Comparison of ENCODE assay signal across 10 cellular contexts in the genomic region with DNA sequence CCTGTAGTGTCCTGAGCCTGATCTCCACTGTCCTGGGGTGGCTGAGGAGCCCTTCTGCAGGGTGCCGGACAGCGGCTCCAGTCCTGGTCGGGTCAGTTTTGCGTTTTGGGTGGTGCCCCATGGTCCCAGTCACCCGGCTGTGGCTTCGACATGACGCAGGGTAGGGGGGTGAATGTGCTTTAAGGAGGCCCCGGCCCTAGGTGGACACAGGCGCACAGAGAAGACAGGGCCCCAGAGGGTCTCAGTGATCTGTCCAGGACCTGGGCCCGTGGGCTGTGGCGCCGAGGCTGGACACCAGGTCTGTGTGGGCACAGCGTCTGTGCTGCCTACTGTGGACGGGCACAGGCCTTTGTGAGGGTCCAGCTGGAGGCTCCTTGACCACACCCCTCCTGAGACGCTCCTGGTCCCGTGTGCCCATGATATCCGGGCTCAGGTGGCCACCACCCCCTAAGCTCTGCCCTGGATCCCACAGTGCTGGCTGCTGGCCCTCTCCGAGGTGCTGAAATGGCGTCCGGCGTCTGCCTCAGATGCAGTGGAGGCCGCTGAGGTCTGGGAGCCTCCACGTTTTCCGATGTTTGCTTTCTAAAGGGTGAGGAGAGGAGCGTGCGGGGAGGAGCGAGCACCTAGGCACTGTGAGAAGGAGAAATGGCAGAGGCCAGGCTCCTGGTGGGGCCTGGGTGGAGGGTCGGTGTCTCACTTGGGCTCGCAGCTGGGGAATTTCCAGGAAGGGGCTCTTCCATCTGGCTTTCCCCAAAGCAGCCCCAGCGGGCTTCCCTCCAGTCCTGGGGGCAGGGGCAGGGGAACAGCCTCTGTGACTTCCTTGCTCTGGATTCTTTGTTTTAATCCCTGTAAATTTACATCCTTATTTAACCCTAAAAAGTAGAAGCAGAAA. TPM values are rescaled to one million over a fixed set of nuclear protein-coding genes. Genes with fewer than 3 reads are reported as not detected.
DNase-seq lines count a peak whose midpoint lies in the region; ATAC-seq and TF ChIP-seq lines count a peak whose summit lies in the region.
"Had no signal": no experiment of that assay in that cellular context is flagged by ENCODE, and none has a peak within 500 bp of the region (broad histone marks: within the 10 kb centered on the region; RNA-seq: fewer than 3 reads in every experiment).

No MANE protein-coding gene starts in this region.

- H3K27ac Mint-ChIP-seq in naive thymus-derived CD8-positive, alpha-beta T cell = peak overlapping the region in 2 of 10 donors; percentile 20 to 31

- intact Hi-C loops in OCI-LY7 (cut with micrococcal nuclease; ENCODE audit: unreplicated experiment) = no loop called here

- peak; percentile 46 to 64 for ATAC-seq in naive thymus-derived CD8-positive, alpha-beta T cell
- ATAC-seq in HG03520 (IDR thresholded peaks at IDR 0.05; ENCODE audit: unreplicated experiment) = no peak

- H3K27me3 Mint-ChIP-seq in naive thymus-derived CD8-positive, alpha-beta T cell = peaks cover 1 to 10% (median 4%) of the 10 kb centered on the region in 5 donors

- H3K4me1 Mint-ChIP-seq in naive thymus-derived CD8-positive, alpha-beta T cell = peaks cover 21 to 44% (median 27%) of the 10 kb centered on the region in 4 donors

- POLR2A ChIA-PET in OCI-LY7 (lab: Charles Lee) = no interaction called here
- POLR2A ChIA-PET in naive thymus-derived CD8-positive, alpha-beta T cell (lab: Charles Lee) = no interaction called here

- H3K27ac ChIP-seq in OCI-LY7 (ENCODE audit: low read depth, low read length, poor library complexity, severe bottlenecking) = no peak overlapping the region
- H3K27ac ChIP-seq: VCaP had no signal

- no peaks in the 10 kb centered on the region for H3K79me2 ChIP-seq in OCI-LY7 (ENCODE audit: insufficient read depth, low read depth, low read length)

- no peaks in the 10 kb centered on the region for H3K9me3 Mint-ChIP-seq in naive thymus-derived CD8-positive, alpha-beta T cell

- H3K9me2 ChIP-seq in OCI-LY7 (ENCODE audit: insufficient read depth, low read length) = no peaks in the 10 kb centered on the region

- H3K4me2 ChIP-seq in OCI-LY7 (ENCODE audit: low read length) = peak overlapping the region; percentile 56; the same call in 1 of the 2 replicates

- TF ChIP-seq CTCF in OCI-LY7 (conservative IDR thresholded peaks at IDR 0.05; ENCODE audit: low read length) (no peak), cardiac fibroblast (IDR thresholded peaks at IDR 0.05; ENCODE audit: low read depth, low read length) (no peak)

- no peak overlapping the region for H3K4me3 ChIP-seq in OCI-LY7 (ENCODE audit: low read depth, low read length, poor library complexity, severe bottlenecking)
- H3K4me3 ChIP-seq in cardiac fibroblast (replicated peaks in 1 of 2; ENCODE audit: low read depth in 2 of 2, low read length in 2 of 2) = no peak overlapping the region
- H3K4me3 ChIP-seq: lung had no signal

- no peaks in the 10 kb centered on the region for H3K36me3 Mint-ChIP-seq in naive thymus-derived CD8-positive, alpha-beta T cell

- CTCF ChIA-PET in OCI-LY7 (lab: Charles Lee; ENCODE audit: unreplicated experiment) = interaction anchor here (1.2 kb wide), 1 partner anchor 10 kb away, joined by 3 read pairs; no protein-coding TSS in a partner anchor

- no peak overlapping the region for H3K4me3 Mint-ChIP-seq in naive thymus-derived CD8-positive, alpha-beta T cell

- H4K20me1 ChIP-seq in OCI-LY7 (ENCODE audit: insufficient read depth, low read length) = no peaks in the 10 kb centered on the region

- no peak overlapping the region for H2AFZ ChIP-seq in OCI-LY7 (ENCODE audit: low read length)

- no peaks in the 10 kb centered on the region for H3K9me3 ChIP-seq in OCI-LY7 (ENCODE audit: low read length)

- no TSS peak for BruUV-seq in OCI-LY7 (replicated peaks; lab: Mats Ljungman, UMichigan)

- DNase-seq in ELR (ENCODE audit: low read depth) (peak; percentile 34), OCI-LY7 (ENCODE audit: low spot score) (peak; percentile 43), cardiac fibroblast (ENCODE audit: low read depth in 2 of 2) (peak; percentile 32 to 40), GF-D8 (lab: John Stamatoyannopoulos, UW) (no peak), cerebellar cortex (ENCODE audit: low spot score) (no peak), NCI-H345 treated with DMSO at 0.1 percent for 48 hours (lab: John Stamatoyannopoulos, UW; ENCODE audit: unreplicated experiment) (no peak)
- peak in 4 of 10 donors; percentile 25 to 59 (median 32) for DNase-seq in naive thymus-derived CD8-positive, alpha-beta T cell

- H3K36me3 ChIP-seq in OCI-LY7 (ENCODE audit: insufficient read depth, low read length) = no peaks in the 10 kb centered on the region

- peaks cover 37% of the 10 kb centered on the region for H3K4me1 ChIP-seq in OCI-LY7 (ENCODE audit: insufficient read depth, low read length, poor library complexity, severe bottlenecking)

RNA-seq across cellular contexts. Expression of gene ACSF3, which starts 56.1 kb away (rescaled TPM):
- 97.9 and 112 TPM in 2 replicates for total RNA-seq in OCI-LY7 (2014; rRNA removed; shearing (Covaris generic))
- 143 and 149 TPM in 2 replicates for total RNA-seq in OCI-LY7 (2022)
- total RNA-seq in naive thymus-derived CD8-positive, alpha-beta T cell = 10 to 100 TPM; 61.5 to 64.4 TPM
- polyA plus RNA-seq in naive thymus-derived CD8-positive, alpha-beta T cell = 10 to 100 TPM; 21.3 to 44.7 (median 22.9) TPM

Comparison
In these comparisons a context has a peak if more than half of its experiments do, and no peak if none do; other contexts are left out.
1. DNase-seq: peak in ELR (single experiment), OCI-LY7 (single experiment) and cardiac fibroblast (2 of 2); none in GF-D8 (single experiment), cerebellar cortex (single experiment) and NCI-H345 treated with DMSO at 0.1 percent for 48 hours (single experiment).